8 cellular contexts compared by ENCODE assay signal in genomic region chr2:105329561-105330495, GRCh38. TPM values are rescaled to one million over a fixed set of nuclear protein-coding genes. Genes with fewer than 3 reads are reported as not detected.
DNase-seq lines count a peak whose midpoint lies in the region; ATAC-seq lines count a peak whose summit lies in the region.

TSS of gene TGFBRAP1 (minus strand) at chr2:105329735. CDS start at chr2:105308301, 21,434 bp downstream.

- H3K9me3 ChIP-seq in duodenal mucosa (ENCODE audit: control insufficient read depth in 1 of 2, low read length in 2 of 2), result no peaks in the 10 kb centered on the region

- H3K27ac ChIP-seq in duodenal mucosa (ENCODE audit: low read depth, low read length), result peak within 1 kb of the TSS; percentile 77

- peak within 1 kb of the TSS; percentile 84 to 86 for H3K4me3 ChIP-seq in duodenal mucosa (ENCODE audit: low read depth in 1 of 2, low read length in 2 of 2)

- H3K9ac ChIP-seq in duodenal mucosa (ENCODE audit: low read depth in 1 of 2, low read length in 2 of 2), result peak within 1 kb of the TSS; percentile 70 to 77

- peak; percentile 44 for DNase-seq in SIG-M5 treated with dmso at 0.1 percent for 504 hours (lab: John Stamatoyannopoulos, UW; ENCODE audit: unreplicated experiment)
- no peak for DNase-seq in SIG-M5 (lab: John Stamatoyannopoulos, UW)
- DNase-seq in NCI-H2196 (lab: John Stamatoyannopoulos, UW; ENCODE audit: unreplicated experiment), result peak; percentile 66
- peak; percentile 35 to 37 for DNase-seq in activated CD4-positive, alpha-beta T cell treated with anti-CD3 and anti-CD28 coated beads, Interleukin-2, amount 50 U/mL, for 4 hours
- peak; percentile 52 to 64 for DNase-seq in lung microvascular endothelial cell (ENCODE audit: low read depth in 2 of 2)
- peak in 2 of 3 donors; percentile 9 to 41 for DNase-seq in stimulated activated CD4-positive, alpha-beta T cell treated with anti-CD3 and anti-CD28 coated beads, TNF-alpha, amount 100 ng/mL, for 1 hour (ENCODE audit: low read depth in 3 of 3, low spot score in 1 of 3)

- ATAC-seq in HG02852 (IDR thresholded peaks at IDR 0.05; ENCODE audit: unreplicated experiment), result peak; percentile 77

- H3K4me1 ChIP-seq in duodenal mucosa (ENCODE audit: control insufficient read depth in 1 of 2, insufficient read depth in 2 of 2, low read length in 2 of 2), result peaks cover 20 to 22% of the 10 kb centered on the region in 2 donors

- no peaks in the 10 kb centered on the region for H3K27me3 ChIP-seq in duodenal mucosa (ENCODE audit: control insufficient read depth in 1 of 2, insufficient read depth in 2 of 2, low read length in 2 of 2)

- H3K36me3 ChIP-seq in duodenal mucosa (ENCODE audit: control insufficient read depth in 1 of 2, insufficient read depth in 2 of 2, low read length in 2 of 2), result peaks cover 4 to 9% of the 10 kb centered on the region in 2 donors

RNA-seq across cellular contexts. Expression of gene TGFBRAP1, which starts in this region (rescaled TPM):
- total RNA-seq in lung microvascular endothelial cell, result 32.7 and 64.1 TPM in 2 replicates
